1 cellular context compared by ENCODE assay signal in the genomic region with DNA sequence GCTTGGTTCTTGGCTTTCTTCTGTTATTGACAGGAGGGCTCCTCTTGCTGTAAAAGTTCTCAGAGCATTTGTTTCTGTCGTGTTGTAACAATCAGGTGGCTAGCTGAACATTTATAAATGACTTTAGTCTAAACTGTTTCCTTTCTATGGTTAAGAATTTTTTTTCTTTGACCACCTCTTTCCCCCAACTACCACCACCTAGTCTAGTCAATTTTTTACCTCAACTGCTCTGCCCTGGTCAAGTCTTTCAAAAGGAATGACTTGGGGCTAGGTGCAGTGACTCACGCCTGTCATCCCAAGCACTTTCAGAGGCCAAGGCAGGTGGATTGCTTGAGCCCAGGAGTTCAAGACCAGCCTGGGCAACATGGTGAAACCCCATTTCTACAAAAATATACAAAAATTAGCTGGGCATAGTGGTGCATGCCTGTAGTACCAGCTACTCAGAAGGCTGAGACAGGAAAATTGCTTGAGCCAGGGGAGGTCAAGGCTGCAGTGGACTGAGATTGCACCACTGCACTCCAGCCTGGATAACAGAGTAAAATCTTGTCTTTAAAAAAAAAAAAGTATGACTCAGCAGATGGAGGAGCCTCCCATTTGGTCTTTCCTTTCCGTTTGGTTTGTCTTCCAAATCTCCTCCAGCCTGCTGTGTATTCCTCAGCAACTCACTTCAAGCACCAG.
TF ChIP-seq lines count a peak whose summit lies in the region.

No MANE protein-coding gene starts in this region.

TF ChIP-seq in HEK293T, 16 proteins besides CTCF, POLR2A, EP300 and RAD21 (continued from another document):
- TF ChIP-seq, protein P1, sequence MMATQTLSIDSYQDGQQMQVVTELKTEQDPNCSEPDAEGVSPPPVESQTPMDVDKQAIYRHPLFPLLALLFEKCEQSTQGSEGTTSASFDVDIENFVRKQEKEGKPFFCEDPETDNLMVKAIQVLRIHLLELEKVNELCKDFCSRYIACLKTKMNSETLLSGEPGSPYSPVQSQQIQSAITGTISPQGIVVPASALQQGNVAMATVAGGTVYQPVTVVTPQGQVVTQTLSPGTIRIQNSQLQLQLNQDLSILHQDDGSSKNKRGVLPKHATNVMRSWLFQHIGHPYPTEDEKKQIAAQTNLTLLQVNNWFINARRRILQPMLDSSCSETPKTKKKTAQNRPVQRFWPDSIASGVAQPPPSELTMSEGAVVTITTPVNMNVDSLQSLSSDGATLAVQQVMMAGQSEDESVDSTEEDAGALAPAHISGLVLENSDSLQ (IDR thresholded peaks at IDR 0.05): no peak
- TF ChIP-seq TARDBP (IDR thresholded peaks at IDR 0.05) (no peak), ARNT (IDR thresholded peaks at IDR 0.05) (no peak), FOXK2 (IDR thresholded peaks at IDR 0.05) (no peak), CTBP1 (IDR thresholded peaks at IDR 0.05; ENCODE audit: borderline replicate concordance) (no peak), SP1 (IDR thresholded peaks at IDR 0.05) (no peak), FOXM1 (IDR thresholded peaks at IDR 0.05; ENCODE audit: borderline replicate concordance) (no peak), FOXA1 (IDR thresholded peaks at IDR 0.05) (no peak), ZNF384 (IDR thresholded peaks at IDR 0.05) (no peak), BHLHE40 (IDR thresholded peaks at IDR 0.05; ENCODE audit: borderline replicate concordance) (no peak), LEF1 (IDR thresholded peaks at IDR 0.05; ENCODE audit: borderline replicate concordance) (no peak)
